20 cellular contexts compared by ENCODE assay signal in genomic region chr18:22179174-22179573, GRCh38. TPM values are rescaled to one million over a fixed set of nuclear protein-coding genes. Genes with fewer than 3 reads are reported as not detected.
A peak's percentile ranks its signal among the peaks of the same experiment; 100 is the strongest.
DNase-seq lines count a peak whose midpoint lies in the region; ATAC-seq, FAIRE-seq and TF ChIP-seq lines count a peak whose summit lies in the region.
"Had no signal": no experiment of that assay in that cellular context is flagged by ENCODE, and none has a peak within 500 bp of the region (broad histone marks: within the 10 kb centered on the region; RNA-seq: fewer than 3 reads in every experiment).

No MANE protein-coding gene starts in this region.

- H3K9ac ChIP-seq in liver (ENCODE audit: low read depth in 1 of 2, low read length in 2 of 2) (no peak overlapping the region), HepG2 (ENCODE audit: insufficient read depth, low read depth, low read length) (no peak overlapping the region)
- H3K9ac ChIP-seq: parathyroid adenoma had no signal

- intact Hi-C loops in HepG2 (cut with micrococcal nuclease; ENCODE audit: unreplicated experiment): loop anchor here (10.0 kb wide), 2 partner anchors 106 to 154 kb away; no protein-coding TSS in a partner anchor

- H3K4me3 ChIP-seq in liver (ENCODE audit: low read depth in 1 of 3, low read length in 3 of 3) (no peak overlapping the region), HepG2 (replicated peaks in 1 of 3; ENCODE audit: insufficient read depth in 1 of 3, low read depth in 2 of 3, low read length in 3 of 3) (no peak overlapping the region), epithelial cell of esophagus (ENCODE audit: low read length) (no peak overlapping the region)
- H3K4me3 ChIP-seq: PC-9 had no signal

- TF ChIP-seq RAD21 in liver (IDR thresholded peaks at IDR 0.05): no peak
- no peak for TF ChIP-seq RAD21 in HepG2 (CRISPR knock-in tag; IDR thresholded peaks at IDR 0.05)

- H3K4me1 ChIP-seq in liver (ENCODE audit: control insufficient read depth in 4 of 4, insufficient read depth in 4 of 4, low read length in 3 of 4) (peaks cover 0 to 7% (median 3%) of the 10 kb centered on the region in 4 donors), HepG2 (ENCODE audit: insufficient read depth, low read length) (peaks cover 24% of the 10 kb centered on the region)
- H3K4me1 ChIP-seq: parathyroid adenoma had no signal

- H3K27ac ChIP-seq in liver (ENCODE audit: low read depth in 1 of 2, low read length in 2 of 2): peak overlapping the region; percentile 7 to 14
- H3K27ac ChIP-seq in HepG2 (ENCODE audit: extremely low read length, insufficient read depth, low read length): no peak overlapping the region
- H3K27ac ChIP-seq: C4-2B, parathyroid adenoma, PC-9 had no signal

- peaks cover 2 to 12% (median 10%) of the 10 kb centered on the region in 4 donors for H3K36me3 ChIP-seq in liver (ENCODE audit: control insufficient read depth in 4 of 4, insufficient read depth in 3 of 4, low read depth in 1 of 4, low read length in 3 of 4)
- peaks cover 4 to 8% of the 10 kb centered on the region in 2 experiments; a peak in 2 of 5 replicates for H3K36me3 ChIP-seq in HepG2 (replicated peaks in 1 of 2; ENCODE audit: control insufficient read depth in 1 of 2, insufficient read depth in 2 of 2, low read length in 2 of 2)

- H3K27me3 ChIP-seq in liver (ENCODE audit: control insufficient read depth in 4 of 4, insufficient read depth in 4 of 4, low read length in 3 of 4) (no peaks in the 10 kb centered on the region), HepG2 (ENCODE audit: control insufficient read depth in 1 of 2, insufficient read depth in 2 of 2, low read length in 2 of 2) (no peaks in the 10 kb centered on the region)

- H3K9me3 ChIP-seq in liver (ENCODE audit: control insufficient read depth in 4 of 4, low read length in 3 of 4): no peaks in the 10 kb centered on the region
- no peaks in the 10 kb centered on the region for H3K9me3 ChIP-seq in HepG2 (ENCODE audit: low read length)

- H3K79me2 ChIP-seq in HepG2 (ENCODE audit: insufficient read depth, low read length): peaks cover 3% of the 10 kb centered on the region
- H3K79me2 ChIP-seq: parathyroid adenoma had no signal

- TF ChIP-seq POLR2A in HepG2 (IDR thresholded peaks at IDR 0.05; ENCODE audit: insufficient read depth in 1 of 2, low read depth in 2 of 2, low read length in 2 of 2): no peak

- CTCF ChIA-PET in HepG2 (lab: Yijun Ruan, JAX; ENCODE audit: low intra/inter-chr PET ratio, low total read pairs): no interaction called here

- FAIRE-seq in HepG2 (lab: Jason Lieb, UNC): no peak
- FAIRE-seq: G401.6 had no signal

- in situ Hi-C loops in HepG2 (cut with HindIII; ENCODE audit: extremely low pct_ligation_motif_present, low pct_unique_long_range_greater_than_20kb): no loop called here

- H2AFZ ChIP-seq in HepG2 (ENCODE audit: low read length): no peak overlapping the region
- H2AFZ ChIP-seq: parathyroid adenoma, PC-9 had no signal

- no peak for TF ChIP-seq CTCF in liver (IDR thresholded peaks at IDR 0.05; ENCODE audit: low read depth, low read length, missing input control)
- TF ChIP-seq CTCF in HepG2 (CRISPR knock-in tag; IDR thresholded peaks at IDR 0.05): no peak
- no peak for TF ChIP-seq CTCF in epithelial cell of esophagus (IDR thresholded peaks at IDR 0.05; ENCODE audit: insufficient read depth, low read depth, low read length, missing control alignments)
- no peak for TF ChIP-seq CTCF in omental fat pad (IDR thresholded peaks at IDR 0.05)

- TF ChIP-seq EP300 in HepG2 (IDR thresholded peaks at IDR 0.05; ENCODE audit: low read depth in 2 of 2, low read length in 2 of 2) (no peak), HepG2 (CRISPR knock-in tag; IDR thresholded peaks at IDR 0.05; ENCODE audit: borderline replicate concordance) (no peak)

- no TSS peak for BruUV-seq in HepG2 (replicated peaks; lab: Mats Ljungman, UMichigan)

- ATAC-seq in HepG2 (no peak), omental fat pad (ENCODE audit: low FRiP score) (peak; percentile 32), GM21526 (IDR thresholded peaks at IDR 0.05; ENCODE audit: low FRiP score, unreplicated experiment) (no peak), HG02642 (IDR thresholded peaks at IDR 0.05; ENCODE audit: poor library complexity, unreplicated experiment) (no peak), HG02981 (IDR thresholded peaks at IDR 0.05; ENCODE audit: unreplicated experiment) (no peak)
- ATAC-seq: T-helper 17 cell had no signal

- no peak overlapping the region for H3K4me2 ChIP-seq in HepG2 (ENCODE audit: low read depth, low read length)
- H3K4me2 ChIP-seq: PC-9 had no signal

- POLR2A ChIA-PET in HepG2 (lab: Yijun Ruan, JAX): no interaction called here

- DNase-seq in HepG2 (ENCODE audit: low spot score) (no peak), epithelial cell of esophagus (ENCODE audit: low read depth) (peak; percentile 48), omental fat pad (ENCODE audit: low spot score) (no peak), occipital lobe (lab: John Stamatoyannopoulos, UW) (no peak)
- DNase-seq: ACHN; activated CD4-positive, alpha-beta T cell treated with anti-CD3 and anti-CD28 coated beads, Interleukin-2, amount 50 U/mL, for 48 hours; activated T-cell treated with anti-CD3 and anti-CD28 coated beads for 4 hours; anterior cingulate cortex; GOT3; NCI-H1417 treated with DMSO at 0.1 percent for 48 hours; stimulated activated CD4-positive, alpha-beta T cell treated with anti-CD3 and anti-CD28 coated beads, Interleukin-2, amount 100 ng/mL, for 48 hours; T-helper 17 cell had no signal

- no peaks in the 10 kb centered on the region for H4K20me1 ChIP-seq in HepG2 (ENCODE audit: insufficient read depth, low read length)

TF ChIP-seq in liver, 16 proteins besides CTCF, POLR2A, EP300 and RAD21 (continues in another document):
- TF ChIP-seq RXRA (IDR thresholded peaks at IDR 0.05) (no peak), GABPA (IDR thresholded peaks at IDR 0.05 in 1 of 2, conservative IDR thresholded peaks at IDR 0.05 in 1 of 2) (no peak), JUND (IDR thresholded peaks at IDR 0.05) (no peak), FOXA1 (IDR thresholded peaks at IDR 0.05) (no peak), FOXA2 (IDR thresholded peaks at IDR 0.05) (no peak), HNF4A (conservative IDR thresholded peaks at IDR 0.05) (no peak), NR2F2 (IDR thresholded peaks at IDR 0.05) (no peak), HNF4G (IDR thresholded peaks at IDR 0.05) (no peak), EGR1 (IDR thresholded peaks at IDR 0.05; ENCODE audit: low read depth in 2 of 2) (no peak), SP1 (IDR thresholded peaks at IDR 0.05) (no peak)
- TF ChIP-seq, protein P1, sequence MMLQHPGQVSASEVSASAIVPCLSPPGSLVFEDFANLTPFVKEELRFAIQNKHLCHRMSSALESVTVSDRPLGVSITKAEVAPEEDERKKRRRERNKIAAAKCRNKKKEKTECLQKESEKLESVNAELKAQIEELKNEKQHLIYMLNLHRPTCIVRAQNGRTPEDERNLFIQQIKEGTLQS (IDR thresholded peaks at IDR 0.05): no peak

TF ChIP-seq in HepG2, 621 proteins besides CTCF, POLR2A, EP300 and RAD21:
- TF ChIP-seq MIXL1 (CRISPR knock-in tag; IDR thresholded peaks at IDR 0.05) (no peak), ZNF205 (CRISPR knock-in tag; IDR thresholded peaks at IDR 0.05) (no peak), GTF2F1 (IDR thresholded peaks at IDR 0.05; ENCODE audit: low read length) (no peak)

RNA-seq across cellular contexts. Expression of gene GATA6, which starts 9.8 kb away (rescaled TPM):
- 1 to 10 TPM; 3.5 to 6.6 TPM for total RNA-seq in liver
- 1 to 10 TPM; 1.8 to 6.2 TPM for polyA plus RNA-seq in liver
- 2.9 and 3.2 TPM in 2 replicates for total RNA-seq in HepG2 (2016; rRNA removed; fragmentation: Illumina TruSeq; extraction: Trizol)
- 0.53 and 0.71 TPM in 2 replicates for total RNA-seq in HepG2 (2016; cell fraction: cytosol; rRNA removed; fragmentation: Illumina TruSeq; extraction: Trizol; ENCODE audit: low read depth)
- 2.5 and 3.4 TPM in 2 replicates for total RNA-seq in HepG2 (2016; cell fraction: insoluble cytoplasmic fraction; rRNA removed; fragmentation: Illumina TruSeq; extraction: Trizol)
- total RNA-seq in HepG2 (2016; cell fraction: membrane; rRNA removed; fragmentation: Illumina TruSeq; extraction: Trizol): 2.1 and 2.4 TPM in 2 replicates
- 2.9 and 3.3 TPM in 2 replicates for total RNA-seq in HepG2 (2016; cell fraction: nucleus; rRNA removed; fragmentation: Illumina TruSeq; extraction: Trizol)
- polyA plus RNA-seq in HepG2 (2011; rRNA removed): 0.84 and 0.95 TPM in 2 replicates
- 0.38 and 0.39 TPM in 2 replicates for polyA plus RNA-seq in HepG2 (2011; cell fraction: cytosol; rRNA removed)
- polyA plus RNA-seq in HepG2 (2011; cell fraction: nucleus; rRNA removed): 1.6 and 2.6 TPM in 2 replicates
- polyA plus RNA-seq in HepG2 (2012): 0.52 and 0.87 TPM in 2 replicates
- polyA plus RNA-seq in HepG2 (2016; cell fraction: cytosol; fragmentation: Illumina TruSeq; extraction: Trizol; ENCODE audit: low read depth): 0.33 and 0.35 TPM in 2 replicates
- 3.6 and 4.5 TPM in 2 replicates for polyA plus RNA-seq in HepG2 (2016; cell fraction: insoluble cytoplasmic fraction; fragmentation: Illumina TruSeq; extraction: Trizol; ENCODE audit: low read depth)
- 0.98 and 1.2 TPM in 2 replicates for polyA plus RNA-seq in HepG2 (2016; cell fraction: membrane; fragmentation: Illumina TruSeq; extraction: Trizol; ENCODE audit: low read depth)
- polyA plus RNA-seq in HepG2 (2016; cell fraction: nucleus; fragmentation: Illumina TruSeq; extraction: Trizol; ENCODE audit: insufficient read depth, low read depth): 4.1 and 6.0 TPM in 2 replicates
- polyA minus RNA-seq in HepG2 (2011; rRNA and poly(A)+ RNA removed; ENCODE audit: low replicate concordance): 1.2 and 1.3 TPM in 2 replicates
- 0.89 and 1.1 TPM in 2 replicates for polyA minus RNA-seq in HepG2 (2011; cell fraction: cytosol; rRNA and poly(A)+ RNA removed)
- polyA minus RNA-seq in HepG2 (2011; cell fraction: nucleus; rRNA and poly(A)+ RNA removed): 2.0 and 3.2 TPM in 2 replicates
- 10 to 100 TPM; 12.1 to 48.9 (median 25.2) TPM for total RNA-seq in omental fat pad
- total RNA-seq in occipital lobe: 0.16 TPM
- total RNA-seq: T-helper 17 cell had no signal
